Comparison of ENCODE assay signal across 1 cellular context in genomic region chr5:179613460-179614071, GRCh38.
TF ChIP-seq lines count a peak whose summit lies in the region.

No MANE protein-coding gene starts in this region.

TF ChIP-seq in K562, 482 proteins besides CTCF, POLR2A, EP300 and RAD21 (continued from another document and continues in another):
- TF ChIP-seq ZNF318 (IDR thresholded peaks at IDR 0.05; ENCODE audit: borderline replicate concordance in 1 of 2, low read depth in 1 of 2) (no peak), RB1 (IDR thresholded peaks at IDR 0.05; ENCODE audit: low read depth) (no peak), POLR2B (IDR thresholded peaks at IDR 0.05; ENCODE audit: low read depth, partially characterized antibody) (peak; percentile 63), AFF4 (CRISPR knock-in tag; IDR thresholded peaks at IDR 0.05) (no peak), RERE (CRISPR knock-in tag; IDR thresholded peaks at IDR 0.05; ENCODE audit: borderline replicate concordance) (peak; percentile 77; the same call in 1 of the 2 replicates), DEAF1 (CRISPR knock-in tag; IDR thresholded peaks at IDR 0.05) (0 out of 2 replicates have a peak, but pooled peaks have one; percentile 0), POU5F1 (IDR thresholded peaks at IDR 0.05; ENCODE audit: borderline replicate concordance, low read depth, low read length, partially characterized antibody) (no peak), ZNF3 (CRISPR knock-in tag; IDR thresholded peaks at IDR 0.05) (no peak), CHD2 (IDR thresholded peaks at IDR 0.05; ENCODE audit: low read depth, low read length) (no peak), PYGO2 (tag; IDR thresholded peaks at IDR 0.05) (no peak), ZNF324 (CRISPR knock-in tag; IDR thresholded peaks at IDR 0.05) (no peak), NELFE (IDR thresholded peaks at IDR 0.05; ENCODE audit: insufficient read depth, insufficient read length) (no peak), BACH1 (tag; IDR thresholded peaks at IDR 0.05) (no peak), EGR1 (conservative IDR thresholded peaks at IDR 0.05) (no peak), PREB (CRISPR knock-in tag; IDR thresholded peaks at IDR 0.05) (no peak), TRIM28 (IDR thresholded peaks at IDR 0.05) (no peak), NR2C2 (CRISPR knock-in tag; IDR thresholded peaks at IDR 0.05) (0 out of 2 replicates have a peak, but pooled peaks have one; percentile 10), NR2C2 (tag; IDR thresholded peaks at IDR 0.05) (no peak), ZSCAN29 (IDR thresholded peaks at IDR 0.05) (no peak)
